ENCODE assay signal across 8 cellular contexts in the genomic region with DNA sequence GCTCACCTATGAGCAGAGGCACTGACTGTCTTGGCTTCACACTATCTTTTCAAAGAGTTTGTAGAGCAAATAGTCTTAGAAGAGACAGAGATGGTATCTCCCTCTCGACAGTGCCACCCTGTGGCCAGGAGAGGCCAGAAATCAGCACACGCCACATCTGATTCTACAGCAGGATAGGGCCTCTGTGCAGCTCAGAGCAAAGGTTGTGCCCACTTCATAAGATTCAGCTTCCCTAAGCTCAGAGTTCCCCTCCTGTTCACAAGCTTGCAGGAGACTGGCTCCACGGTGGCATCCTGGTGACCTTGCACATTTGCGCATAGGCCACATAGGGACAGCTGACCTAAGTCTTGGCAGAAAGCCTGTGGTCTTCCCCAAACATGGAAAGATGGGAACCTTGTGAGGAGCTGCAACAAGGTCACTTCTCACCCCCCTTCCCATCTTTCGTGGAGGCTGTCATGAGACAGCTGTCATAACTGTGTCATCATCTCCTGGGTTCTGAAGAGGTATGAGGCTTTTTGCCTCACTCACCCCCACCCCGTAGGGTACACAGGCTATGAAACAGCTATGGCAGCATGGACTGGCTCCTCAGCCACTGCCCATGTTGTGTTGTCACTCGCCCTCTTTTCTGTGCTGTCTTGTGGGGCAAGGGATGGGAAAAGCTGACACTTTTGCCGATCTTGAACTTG. TPM values are rescaled to one million over a fixed set of nuclear protein-coding genes. Genes with fewer than 3 reads are reported as not detected.
DNase-seq lines count a peak whose midpoint lies in the region; ATAC-seq, FAIRE-seq and TF ChIP-seq lines count a peak whose summit lies in the region.

No MANE protein-coding gene starts in this region.

- no peak overlapping the region for H3K4me2 ChIP-seq in GM12878 (ENCODE audit: control insufficient read depth, insufficient read depth)

- CTCF ChIA-PET in GM12878 (lab: Yijun Ruan, JAX) = interaction anchor here (0.7 to 6.6 kb wide), 68 partner anchors 8 to 344 kb away, joined by 3 to 349 read pairs (median 6); a partner anchor contains a TSS

- peak; percentile 89 for TF ChIP-seq RAD21 in GM12878 (IDR thresholded peaks at IDR 0.05; ENCODE audit: insufficient read depth, low read depth, low read length)

- in situ Hi-C loops in GM12878 (cut with MboI) = loop anchor here (5.0 to 25.0 kb wide), 5 partner anchors 114 to 539 kb away; a partner anchor contains a TSS

- H3K4me1 Mint-ChIP-seq in immature natural killer cell = peaks cover 25 to 27% of the 10 kb centered on the region in 2 donors

- SMC1A ChIA-PET in GM12878 (lab: Charles Lee; ENCODE audit: uncharacterized antibody, unreplicated experiment) = interaction anchor here (0.7 to 6.8 kb wide), 60 partner anchors 9 to 324 kb away, joined by 3 to 212 read pairs (median 5); a partner anchor contains a TSS

- H3K4me3 ChIP-seq in LNCaP clone FGC (ENCODE audit: low read depth, low read length) (no peak overlapping the region), GM12878 (no peak overlapping the region)

- no peaks in the 10 kb centered on the region for H3K36me3 ChIP-seq in GM12878 (ENCODE audit: control insufficient read depth in 2 of 2, insufficient read depth in 2 of 2, low read length in 1 of 2)

- no peak for TF ChIP-seq POLR2A in GM12878 (IDR thresholded peaks at IDR 0.05; ENCODE audit: low read depth, low read length)

- H3K27me3 Mint-ChIP-seq in immature natural killer cell (ENCODE audit: low read depth in 3 of 3) = peaks cover 4 to 17% (median 7%) of the 10 kb centered on the region in 3 donors

- no peaks in the 10 kb centered on the region for H3K79me2 ChIP-seq in GM12878 (ENCODE audit: control insufficient read depth, insufficient read depth, low read length)

- H2AFZ ChIP-seq in GM12878 (ENCODE audit: control insufficient read depth, low read depth, low read length) = no peak overlapping the region

- no peak for TF ChIP-seq EP300 in GM12878 (IDR thresholded peaks at IDR 0.05; ENCODE audit: borderline replicate concordance in 1 of 2, control insufficient read depth in 1 of 2, low read depth in 2 of 2, low read length in 2 of 2)

- no peak overlapping the region for H3K4me3 Mint-ChIP-seq in immature natural killer cell

- H3K27ac Mint-ChIP-seq in immature natural killer cell = no peak overlapping the region

- POLR2A ChIA-PET in GM12878 (lab: Charles Lee) = interaction anchor here (0.6 to 1.2 kb wide), 9 partner anchors 44 to 224 kb away, joined by 3 to 6 read pairs (median 3); a partner anchor contains a TSS

- H3K36me3 Mint-ChIP-seq in immature natural killer cell = no peaks in the 10 kb centered on the region

- no peak overlapping the region for H3K27ac ChIP-seq in GM12878 (ENCODE audit: control insufficient read depth, insufficient read depth)

- H4K20me1 ChIP-seq in GM12878 (ENCODE audit: control insufficient read depth, insufficient read depth) = no peaks in the 10 kb centered on the region

- no peaks in the 10 kb centered on the region for H3K4me1 ChIP-seq in GM12878 (ENCODE audit: control insufficient read depth, insufficient read depth, low read length)

- no TSS peak for BruUV-seq in GM12878 (replicated peaks; lab: Mats Ljungman, UMichigan)

- intact Hi-C loops in GM12878 (cut with micrococcal nuclease; ENCODE audit: unreplicated experiment) = loop anchor here (1.0 to 2.0 kb wide), 4 partner anchors 116 to 269 kb away; no protein-coding TSS in a partner anchor

- no peaks in the 10 kb centered on the region for H3K9me3 ChIP-seq in GM12878 (replicated peaks; ENCODE audit: control insufficient read depth, insufficient read depth, low read length)

- TF ChIP-seq CTCF in LNCaP clone FGC (IDR thresholded peaks at IDR 0.05; ENCODE audit: control insufficient read depth, extremely low read depth, insufficient read depth) = peak; percentile 89
- peak; percentile 80 to 90 (median 89) for TF ChIP-seq CTCF in GM12878 (IDR thresholded peaks at IDR 0.05 in 2 of 3, conservative IDR thresholded peaks at IDR 0.05 in 1 of 3; ENCODE audit: control insufficient read depth in 2 of 3, extremely low read depth in 1 of 3, insufficient read depth in 1 of 3, low read depth in 3 of 3, low read length in 3 of 3)

- FAIRE-seq in TTC549 (lab: Jason Lieb, UNC) = peak; percentile 84
- FAIRE-seq in GM12878 (lab: Jason Lieb, UNC) = peak; percentile 84

- ATAC-seq in GM12878 (peak; percentile 95), GM18873 (IDR thresholded peaks at IDR 0.05; ENCODE audit: low FRiP score, unreplicated experiment) (no peak)

- RAD21 ChIA-PET in GM12878 (lab: Charles Lee; ENCODE audit: unreplicated experiment) = interaction anchor here (0.6 to 5.7 kb wide), 42 partner anchors 23 to 333 kb away, joined by 3 to 174 read pairs (median 4); a partner anchor contains a TSS

- no peaks in the 10 kb centered on the region for H3K27me3 ChIP-seq in GM12878 (replicated peaks in 1 of 2; ENCODE audit: control insufficient read depth in 2 of 2, insufficient read depth in 2 of 2, low read length in 1 of 2)

- H3K9me3 Mint-ChIP-seq in immature natural killer cell = no peaks in the 10 kb centered on the region

- DNase-seq in NCI-H2227 (lab: John Stamatoyannopoulos, UW; ENCODE audit: unreplicated experiment) (peak; percentile 32), NCI-H2227 treated with DMSO at 0.1 percent for 48 hours (lab: John Stamatoyannopoulos, UW) (no peak), LNCaP clone FGC (ENCODE audit: low read depth) (peak; percentile 58), GM12878 (ENCODE audit: low read depth, low spot score) (peak; percentile 40), immature natural killer cell (peak; percentile 49 to 66 (median 54))
- DNase-seq in stimulated activated CD4-positive, alpha-beta T cell treated with anti-CD3 and anti-CD28 coated beads, Interleukin-1b, Interleukin-23, amount 100 ng/mL, for 1 hour (ENCODE audit: low read depth in 2 of 2) = peak; percentile 32 to 47

- H3K9ac ChIP-seq in GM12878 (ENCODE audit: control insufficient read depth, insufficient read depth, low read length) = no peak overlapping the region

- 29% methylated on average over 8 of the region's 8 CpGs for WGBS in GM12878 (ENCODE audit: insufficient coverage, insufficient replicate concordance, low lambda C conversion rate, missing lambda C conversion rate)

TF ChIP-seq in GM12878, 131 proteins besides CTCF, POLR2A, EP300 and RAD21 (continues in another document):
- TF ChIP-seq SUPT20H (IDR thresholded peaks at IDR 0.05; ENCODE audit: borderline replicate concordance, control insufficient read depth, low read depth, low read length) = no peak
- TF ChIP-seq IKZF1 (conservative IDR thresholded peaks at IDR 0.05) = 0 out of 2 replicates have a peak, but pooled peaks have one; percentile 12
- no peak for TF ChIP-seq JUND (IDR thresholded peaks at IDR 0.05; ENCODE audit: low read depth, low read length)
- TF ChIP-seq DPF2 (IDR thresholded peaks at IDR 0.05) = no peak
- TF ChIP-seq SP1 (IDR thresholded peaks at IDR 0.05; ENCODE audit: low read depth, low read length) = no peak
- TF ChIP-seq, protein P1, sequence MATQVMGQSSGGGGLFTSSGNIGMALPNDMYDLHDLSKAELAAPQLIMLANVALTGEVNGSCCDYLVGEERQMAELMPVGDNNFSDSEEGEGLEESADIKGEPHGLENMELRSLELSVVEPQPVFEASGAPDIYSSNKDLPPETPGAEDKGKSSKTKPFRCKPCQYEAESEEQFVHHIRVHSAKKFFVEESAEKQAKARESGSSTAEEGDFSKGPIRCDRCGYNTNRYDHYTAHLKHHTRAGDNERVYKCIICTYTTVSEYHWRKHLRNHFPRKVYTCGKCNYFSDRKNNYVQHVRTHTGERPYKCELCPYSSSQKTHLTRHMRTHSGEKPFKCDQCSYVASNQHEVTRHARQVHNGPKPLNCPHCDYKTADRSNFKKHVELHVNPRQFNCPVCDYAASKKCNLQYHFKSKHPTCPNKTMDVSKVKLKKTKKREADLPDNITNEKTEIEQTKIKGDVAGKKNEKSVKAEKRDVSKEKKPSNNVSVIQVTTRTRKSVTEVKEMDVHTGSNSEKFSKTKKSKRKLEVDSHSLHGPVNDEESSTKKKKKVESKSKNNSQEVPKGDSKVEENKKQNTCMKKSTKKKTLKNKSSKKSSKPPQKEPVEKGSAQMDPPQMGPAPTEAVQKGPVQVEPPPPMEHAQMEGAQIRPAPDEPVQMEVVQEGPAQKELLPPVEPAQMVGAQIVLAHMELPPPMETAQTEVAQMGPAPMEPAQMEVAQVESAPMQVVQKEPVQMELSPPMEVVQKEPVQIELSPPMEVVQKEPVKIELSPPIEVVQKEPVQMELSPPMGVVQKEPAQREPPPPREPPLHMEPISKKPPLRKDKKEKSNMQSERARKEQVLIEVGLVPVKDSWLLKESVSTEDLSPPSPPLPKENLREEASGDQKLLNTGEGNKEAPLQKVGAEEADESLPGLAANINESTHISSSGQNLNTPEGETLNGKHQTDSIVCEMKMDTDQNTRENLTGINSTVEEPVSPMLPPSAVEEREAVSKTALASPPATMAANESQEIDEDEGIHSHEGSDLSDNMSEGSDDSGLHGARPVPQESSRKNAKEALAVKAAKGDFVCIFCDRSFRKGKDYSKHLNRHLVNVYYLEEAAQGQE (IDR thresholded peaks at IDR 0.05; ENCODE audit: low read depth, low read length) = no peak
- TF ChIP-seq, protein P2, sequence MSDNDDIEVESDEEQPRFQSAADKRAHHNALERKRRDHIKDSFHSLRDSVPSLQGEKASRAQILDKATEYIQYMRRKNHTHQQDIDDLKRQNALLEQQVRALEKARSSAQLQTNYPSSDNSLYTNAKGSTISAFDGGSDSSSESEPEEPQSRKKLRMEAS (IDR thresholded peaks at IDR 0.05; ENCODE audit: low read depth, low read length) = no peak
- TF ChIP-seq NRF1 (conservative IDR thresholded peaks at IDR 0.05; ENCODE audit: low read depth, low read length) = no peak
- TF ChIP-seq SMC3 (IDR thresholded peaks at IDR 0.05; ENCODE audit: borderline replicate concordance, low read length) = peak; percentile 90; the same call in 1 of the 2 replicates

RNA-seq across cellular contexts. Expression of a gene that starts 3.0 kb away (rescaled TPM):
- total RNA-seq in GM12878 (2013; cell fraction: nucleolus; rRNA removed) = not detected in 2 replicates
- total RNA-seq in GM12878 (2014; rRNA removed) (not detected in 2 replicates), GM12878 (2014; rRNA removed; fragmentation: Illumina TruSeq; extraction: Trizol) (not detected in 2 replicates), GM12878 (2021) (not detected in 2 replicates)
- polyA plus RNA-seq in GM12878 (2011; ENCODE audit: low read depth) = not detected
- polyA plus RNA-seq in GM12878 (2011; rRNA removed) (0.07 TPM in 1 of 2 replicates, not detected in the other), GM12878 (2014; fragmentation: Illumina TruSeq; extraction: Trizol) (not detected in 2 replicates), GM12878 (2014; fragmentation: Nextera tagmentation; extraction: Ambion mirVana) (not detected), GM12878 (2014; rRNA removed) (not detected in 2 replicates), GM12878 (2016; fragmentation: Nextera tagmentation; extraction: Ambion mirVana) (not detected), immature natural killer cell (not detected)
- polyA plus RNA-seq in GM12878 (2011; cell fraction: cytosol; rRNA removed) = 0.10 TPM in 1 of 2 replicates, not detected in the other
- 0.12 and 0.18 TPM in 2 replicates for polyA plus RNA-seq in GM12878 (2011; cell fraction: nucleus; rRNA removed)
- not detected in 2 replicates for polyA plus RNA-seq in GM12878 (2012)
- polyA minus RNA-seq in GM12878 (2011; rRNA and poly(A)+ RNA removed) = not detected in 2 replicates
- polyA minus RNA-seq in GM12878 (2011; cell fraction: cytosol; rRNA and poly(A)+ RNA removed) = not detected in 2 replicates
- not detected in 2 replicates for polyA minus RNA-seq in GM12878 (2011; cell fraction: nucleus; rRNA and poly(A)+ RNA removed)
